ENCODE assay signal across 16 cellular contexts in the genomic region with DNA sequence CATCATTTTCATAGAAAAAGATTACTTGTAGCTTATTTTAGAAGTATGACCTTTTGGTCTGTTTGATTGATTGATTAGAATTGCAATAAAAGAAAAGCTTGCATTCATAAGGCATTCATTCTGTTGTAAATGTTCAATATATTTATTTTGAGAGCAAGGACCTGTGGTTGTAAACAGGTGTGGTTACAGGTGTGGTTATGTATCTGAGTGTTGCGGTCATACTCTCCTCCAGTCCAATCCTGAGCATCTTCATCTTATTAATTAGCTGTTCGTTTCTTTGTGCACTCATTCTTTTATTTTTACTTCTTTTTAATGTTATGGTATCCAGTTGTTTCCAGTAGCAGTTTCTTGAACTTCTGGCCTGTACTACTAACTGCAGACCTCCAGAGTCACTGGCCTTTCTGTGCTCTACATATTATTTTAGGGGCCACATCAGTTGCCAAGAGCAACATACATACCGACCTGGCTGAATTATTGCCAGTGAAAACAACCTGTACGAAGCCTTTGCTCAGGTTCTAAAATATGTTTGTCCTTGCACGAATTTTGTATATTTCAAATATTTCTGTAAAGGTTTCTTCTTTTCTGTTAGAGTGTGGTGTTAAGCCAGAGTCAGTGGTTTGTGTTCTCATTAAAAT.
DNase-seq lines count a peak whose midpoint lies in the region; ATAC-seq and TF ChIP-seq lines count a peak whose summit lies in the region.
"Had no signal": no experiment of that assay in that cellular context is flagged by ENCODE, and none has a peak within 500 bp of the region (broad histone marks: within the 10 kb centered on the region; RNA-seq: fewer than 3 reads in every experiment).

No MANE protein-coding gene starts in this region.

- ATAC-seq in activated T-helper 17 cell treated with anti-CD3 and anti-CD28 coated beads, Interleukin-2, amount 50 U/mL, for 72 hours (replicated peaks): no peak
- ATAC-seq in right cardiac atrium: no peak

- peak overlapping the region; percentile 89 for H3K27ac Mint-ChIP-seq in activated naive CD4-positive, alpha-beta T cell treated with anti-CD3 and anti-CD28 coated beads, Interleukin-2, amount 10 ng/mL, durations not matched to agents 7 days and 5 days
- peak overlapping the region; percentile 88 for H3K27ac Mint-ChIP-seq in activated T-helper 17 cell treated with anti-CD3 and anti-CD28 coated beads, Interleukin-2, amount 50 U/mL, for 72 hours
- no peak overlapping the region for H3K27ac Mint-ChIP-seq in endodermal cell

- H3K27me3 ChIP-seq in layer of hippocampus (ENCODE audit: control insufficient read depth, insufficient read depth, low read length) (no peaks in the 10 kb centered on the region), right cardiac atrium (ENCODE audit: control insufficient read depth, insufficient read depth) (no peaks in the 10 kb centered on the region), endodermal cell (ENCODE audit: control insufficient read depth, insufficient read depth, low read length, poor library complexity, severe bottlenecking) (no peaks in the 10 kb centered on the region)

- H3K4me3 ChIP-seq in right cardiac atrium (ENCODE audit: low read length) (no peak overlapping the region), endodermal cell (ENCODE audit: low read length) (no peak overlapping the region)

- peaks cover 81% of the 10 kb centered on the region for H3K36me3 ChIP-seq in endodermal cell (ENCODE audit: control insufficient read depth, insufficient read depth, low read length)

- no peak for DNase-seq in activated naive CD4-positive, alpha-beta T cell treated with anti-CD3 and anti-CD28 coated beads, Interleukin-2, amount 10 ng/mL, durations not matched to agents 7 days and 5 days
- DNase-seq in activated naive CD4-positive, alpha-beta T cell treated with Interleukin-2 at 50 U/mL for 16 hours: no peak
- DNase-seq in substantia nigra (lab: John Stamatoyannopoulos, UW) (no peak), right cardiac atrium (no peak), cortex of kidney (lab: John Stamatoyannopoulos, UW) (no peak), endodermal cell (no peak)
- DNase-seq: amniotic stem cell; GDM1; H9; NCI-H1930; NCI-H69; SK-N-SH; stimulated activated CD4-positive, alpha-beta T cell treated with anti-CD3 and anti-CD28 coated beads, Interleukin-4, amount 100 ng/mL, for 4 hours had no signal

- H3K9ac ChIP-seq in endodermal cell (ENCODE audit: extremely low read depth, low read length, poor library complexity, severe bottlenecking): no peak overlapping the region
- H3K9ac ChIP-seq: SK-N-SH had no signal

- H3K4me1 ChIP-seq in right cardiac atrium (ENCODE audit: control insufficient read depth, insufficient read depth, low read length): no peaks in the 10 kb centered on the region
- H3K4me1 ChIP-seq in endodermal cell (ENCODE audit: control insufficient read depth, insufficient read depth, low read length): no peaks in the 10 kb centered on the region

- no peaks in the 10 kb centered on the region for H3K9me3 ChIP-seq in right cardiac atrium (ENCODE audit: control insufficient read depth, low read length)
- no peaks in the 10 kb centered on the region for H3K9me3 ChIP-seq in endodermal cell (ENCODE audit: control insufficient read depth, low read length)
- H3K9me3 ChIP-seq: SK-N-SH had no signal

- H3K36me3 Mint-ChIP-seq in activated naive CD4-positive, alpha-beta T cell treated with anti-CD3 and anti-CD28 coated beads, Interleukin-2, amount 10 ng/mL, durations not matched to agents 7 days and 5 days: peaks cover 74% of the 10 kb centered on the region
- peaks cover 100% of the 10 kb centered on the region for H3K36me3 Mint-ChIP-seq in activated T-helper 17 cell treated with anti-CD3 and anti-CD28 coated beads, Interleukin-2, amount 50 U/mL, for 72 hours (ENCODE audit: low read depth)
- peaks cover 37% of the 10 kb centered on the region for H3K36me3 Mint-ChIP-seq in endodermal cell (ENCODE audit: low read depth)

- H3K4me3 Mint-ChIP-seq in activated naive CD4-positive, alpha-beta T cell treated with anti-CD3 and anti-CD28 coated beads, Interleukin-2, amount 10 ng/mL, durations not matched to agents 7 days and 5 days: no peak overlapping the region
- peak overlapping the region; percentile 76 for H3K4me3 Mint-ChIP-seq in activated T-helper 17 cell treated with anti-CD3 and anti-CD28 coated beads, Interleukin-2, amount 50 U/mL, for 72 hours
- no peak overlapping the region for H3K4me3 Mint-ChIP-seq in endodermal cell
- H3K4me3 Mint-ChIP-seq: dendritic cell treated with granulocyte-macrophage colony-stimulating factor and Interleukin-4, amounts not matched to agents 40 ng/mL and 50 ng/mL, for 4 days; H9 had no signal

- no peaks in the 10 kb centered on the region for H3K27me3 Mint-ChIP-seq in activated naive CD4-positive, alpha-beta T cell treated with anti-CD3 and anti-CD28 coated beads, Interleukin-2, amount 10 ng/mL, durations not matched to agents 7 days and 5 days
- H3K27me3 Mint-ChIP-seq in activated T-helper 17 cell treated with anti-CD3 and anti-CD28 coated beads, Interleukin-2, amount 50 U/mL, for 72 hours: no peaks in the 10 kb centered on the region
- H3K27me3 Mint-ChIP-seq in endodermal cell (ENCODE audit: insufficient read depth): no peaks in the 10 kb centered on the region
- H3K27me3 Mint-ChIP-seq: dendritic cell treated with granulocyte-macrophage colony-stimulating factor and Interleukin-4, amounts not matched to agents 40 ng/mL and 50 ng/mL, for 4 days had no signal

- CTCF ChIA-PET in activated naive CD4-positive, alpha-beta T cell treated with anti-CD3 and anti-CD28 coated beads, Interleukin-2, amount 10 ng/mL, durations not matched to agents 7 days and 5 days (lab: Charles Lee): interaction anchor here (0.9 kb wide), 1 partner anchor 11 kb away, joined by 3 read pairs; no protein-coding TSS in a partner anchor

- intact Hi-C loops in right cardiac atrium (cut with DNase I): no loop called here

- no peaks in the 10 kb centered on the region for H3K9me3 Mint-ChIP-seq in activated naive CD4-positive, alpha-beta T cell treated with anti-CD3 and anti-CD28 coated beads, Interleukin-2, amount 10 ng/mL, durations not matched to agents 7 days and 5 days
- no peaks in the 10 kb centered on the region for H3K9me3 Mint-ChIP-seq in activated T-helper 17 cell treated with anti-CD3 and anti-CD28 coated beads, Interleukin-2, amount 50 U/mL, for 72 hours
- H3K9me3 Mint-ChIP-seq in endodermal cell: no peaks in the 10 kb centered on the region
- H3K9me3 Mint-ChIP-seq: dendritic cell treated with granulocyte-macrophage colony-stimulating factor and Interleukin-4, amounts not matched to agents 40 ng/mL and 50 ng/mL, for 4 days; H9 had no signal

- 86% methylated on average over 5 of the region's 5 CpGs for WGBS in right cardiac atrium
- WGBS in endodermal cell (ENCODE audit: insufficient coverage in 1 of 2, insufficient read length in 1 of 2), 2 experiments: 87 to 93% methylated on average over 3 to 4 of the region's 5 CpGs

- H3K4me1 Mint-ChIP-seq in activated naive CD4-positive, alpha-beta T cell treated with anti-CD3 and anti-CD28 coated beads, Interleukin-2, amount 10 ng/mL, durations not matched to agents 7 days and 5 days: peaks cover 79% of the 10 kb centered on the region
- peaks cover 55% of the 10 kb centered on the region for H3K4me1 Mint-ChIP-seq in activated T-helper 17 cell treated with anti-CD3 and anti-CD28 coated beads, Interleukin-2, amount 50 U/mL, for 72 hours
- no peaks in the 10 kb centered on the region for H3K4me1 Mint-ChIP-seq in endodermal cell
- H3K4me1 Mint-ChIP-seq: H9 had no signal

- no peak for TF ChIP-seq CTCF in endodermal cell (conservative IDR thresholded peaks at IDR 0.05)

- H3K27ac ChIP-seq in layer of hippocampus (ENCODE audit: low read depth, low read length): peak overlapping the region; percentile 66
- peak overlapping the region; percentile 82 for H3K27ac ChIP-seq in substantia nigra (ENCODE audit: low read depth, low read length, poor library complexity, severe bottlenecking)
- H3K27ac ChIP-seq in right cardiac atrium (ENCODE audit: low read length): no peak overlapping the region
- H3K27ac ChIP-seq in endodermal cell (ENCODE audit: low read depth, low read length): no peak overlapping the region

Comparison
In these comparisons a context has a peak if more than half of its experiments do, and no peak if none do; other contexts are left out.
1. H3K27ac ChIP-seq: peak in layer of hippocampus (single experiment) and substantia nigra (single experiment); none in right cardiac atrium (single experiment) and endodermal cell (single experiment).